In the genomic region with DNA sequence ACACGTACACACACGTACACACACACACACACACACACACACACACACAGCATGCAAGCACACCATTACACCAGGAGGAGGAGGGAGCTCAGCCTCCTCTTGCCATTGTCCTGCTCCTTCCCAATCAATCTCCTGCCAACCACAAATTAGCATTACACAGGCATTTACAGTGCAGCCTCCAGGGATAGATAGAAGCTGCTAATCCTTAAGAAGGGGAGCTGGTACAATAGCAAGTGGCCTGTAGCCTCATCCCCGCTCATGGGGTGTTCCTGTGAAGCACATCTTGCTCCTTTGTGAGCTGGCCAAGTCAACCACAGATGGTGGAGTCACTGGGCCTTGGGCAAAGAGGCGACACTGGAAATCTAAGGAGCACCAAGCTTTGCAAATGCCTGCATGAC, we compare ENCODE assay signal across 15 cellular contexts.
DNase-seq lines count a peak whose midpoint lies in the region; ATAC-seq, FAIRE-seq and TF ChIP-seq lines count a peak whose summit lies in the region.
"Had no signal": no experiment of that assay in that cellular context is flagged by ENCODE, and none has a peak within 500 bp of the region (broad histone marks: within the 10 kb centered on the region; RNA-seq: fewer than 3 reads in every experiment).

No MANE protein-coding gene starts in this region.

- no peak overlapping the region for H3K4me3 ChIP-seq in cardiac muscle cell
- H3K4me3 ChIP-seq in SK-N-MC, result peak overlapping the region; percentile 5; the same call in 1 of the 2 replicates
- H3K4me3 ChIP-seq: right lobe of liver had no signal

- no peak for TF ChIP-seq CTCF in cardiac muscle cell (IDR thresholded peaks at IDR 0.05; ENCODE audit: low read depth, low read length)

- H3K4me1 ChIP-seq in cardiac muscle cell (ENCODE audit: low read depth), result peaks cover 72% of the 10 kb centered on the region
- H3K4me1 ChIP-seq: right lobe of liver had no signal

- H3K36me3 ChIP-seq in cardiac muscle cell (no peaks in the 10 kb centered on the region), SK-N-MC (ENCODE audit: insufficient read depth, low read length) (no peaks in the 10 kb centered on the region)
- H3K36me3 ChIP-seq: right lobe of liver had no signal

- intact Hi-C loops in Right ventricle myocardium superior (cut with DNase I) (loop anchor here (10.0 kb wide), 1 partner anchor 117 kb away; no protein-coding TSS in a partner anchor), posterior vena cava (cut with DNase I) (no loop called here)

- H3K9ac ChIP-seq in SK-N-MC (ENCODE audit: insufficient read length), result no peak overlapping the region

- DNase-seq in cardiac muscle cell (ENCODE audit: low read depth in 1 of 2, low spot score in 1 of 2) (peak in 1 of 2 donors; percentile 65), Right ventricle myocardium superior (no peak), SK-N-MC (ENCODE audit: low read depth, low spot score) (peak; percentile 44), iPS DF 19.7 (ENCODE audit: low read depth, low spot score) (peak; percentile 94), urothelium cell line (ENCODE audit: low spot score) (no peak), posterior vena cava (ENCODE audit: low spot score) (no peak)
- DNase-seq: ACHN; activated naive CD8-positive, alpha-beta T cell treated with anti-CD3 and anti-CD28 coated beads, Interleukin-2, amount 50 U/mL, for 24 hours; DND-41; effector CD8-positive, alpha-beta T cell; Karpas-422; NCI-H2171 treated with DMSO at 0.1 percent for 48 hours; right lobe of liver had no signal

- H3K9me3 ChIP-seq in cardiac muscle cell (ENCODE audit: low read depth) (no peaks in the 10 kb centered on the region), SK-N-MC (ENCODE audit: low read depth, low read length) (no peaks in the 10 kb centered on the region)
- H3K9me3 ChIP-seq: right lobe of liver had no signal

- H3K27ac ChIP-seq in cardiac muscle cell, result peak overlapping the region; percentile 87
- H3K27ac ChIP-seq in SK-N-MC, result peak overlapping the region; percentile 83
- H3K27ac ChIP-seq: right lobe of liver had no signal

- ATAC-seq in Right ventricle myocardium superior (ENCODE audit: poor library complexity), result no peak
- ATAC-seq in HG02885 (IDR thresholded peaks at IDR 0.05; ENCODE audit: poor library complexity, unreplicated experiment), result no peak
- no peak for ATAC-seq in HG03045 (IDR thresholded peaks at IDR 0.05; ENCODE audit: unreplicated experiment)
- ATAC-seq: activated naive CD8-positive, alpha-beta T cell treated with anti-CD3 and anti-CD28 coated beads, Interleukin-2, amount 50 U/mL, for 24 hours had no signal

- H3K27me3 ChIP-seq in cardiac muscle cell, result no peaks in the 10 kb centered on the region
- H3K27me3 ChIP-seq: right lobe of liver had no signal

- FAIRE-seq in urothelium cell line (lab: Jason Lieb, UNC), result peak; percentile 68

Comparison
In these comparisons a context has a peak if more than half of its experiments do, and no peak if none do; other contexts are left out.
1. DNase-seq: peak in SK-N-MC (single experiment) and iPS DF 19.7 (single experiment); none in Right ventricle myocardium superior (single experiment), urothelium cell line (single experiment) and posterior vena cava (single experiment).